In genomic region chr3:37997791-37998370, GRCh38 we compare ENCODE assay signal across 11 cellular contexts. TPM values are rescaled to one million over a fixed set of nuclear protein-coding genes. Genes with fewer than 3 reads are reported as not detected.
DNase-seq lines count a peak whose midpoint lies in the region; ATAC-seq and TF ChIP-seq lines count a peak whose summit lies in the region.
"Had no signal": no experiment of that assay in that cellular context is flagged by ENCODE, and none has a peak within 500 bp of the region (broad histone marks: within the 10 kb centered on the region; RNA-seq: fewer than 3 reads in every experiment).

No MANE protein-coding gene starts in this region.

- H3K36me3 ChIP-seq in BLaER1, result peaks cover 64% of the 10 kb centered on the region
- H3K36me3 ChIP-seq in RWPE2 (ENCODE audit: low read depth), result no peaks in the 10 kb centered on the region
- peaks cover 0 to 21% of the 10 kb centered on the region in 2 donors for H3K36me3 ChIP-seq in esophagus (ENCODE audit: control insufficient read depth in 2 of 2, insufficient read depth in 2 of 2, low read length in 1 of 2)
- H3K36me3 ChIP-seq in osteoblast (ENCODE audit: insufficient read depth, low read length), result peaks cover 4% of the 10 kb centered on the region

- POLR2A ChIA-PET in HEK293T (lab: Yijun Ruan, JAX), result no interaction called here

- peak overlapping the region; percentile 95 for H3K4me2 ChIP-seq in BLaER1
- peak overlapping the region; percentile 95 for H3K4me2 ChIP-seq in osteoblast (ENCODE audit: insufficient read depth, low read length)

- H3K4me3 ChIP-seq in BLaER1 (no peak overlapping the region; the same call in 1 of the 2 replicates), RWPE2 (ENCODE audit: severe bottlenecking) (no peak overlapping the region), esophagus (ENCODE audit: low read depth in 1 of 2, low read length in 2 of 2) (no peak overlapping the region), osteoblast (ENCODE audit: insufficient read depth, low read length) (no peak overlapping the region)

- no peak for TF ChIP-seq CTCF in RWPE2 (IDR thresholded peaks at IDR 0.05; ENCODE audit: poor library complexity, severe bottlenecking)
- TF ChIP-seq CTCF in osteoblast (IDR thresholded peaks at IDR 0.05; ENCODE audit: extremely low read depth, low read depth, low read length), result no peak

- H3K27me3 ChIP-seq in BLaER1, result no peaks in the 10 kb centered on the region
- no peaks in the 10 kb centered on the region for H3K27me3 ChIP-seq in RWPE2 (ENCODE audit: insufficient read depth, poor library complexity, severe bottlenecking)
- H3K27me3 ChIP-seq in esophagus (ENCODE audit: control insufficient read depth in 1 of 2, insufficient read depth in 2 of 2, low read length in 2 of 2), result no peaks in the 10 kb centered on the region
- no peaks in the 10 kb centered on the region for H3K27me3 ChIP-seq in osteoblast (ENCODE audit: insufficient read depth, low read length)

- H2AFZ ChIP-seq in osteoblast (ENCODE audit: low read length), result no peak overlapping the region

- H3K9me3 ChIP-seq in BLaER1, result no peaks in the 10 kb centered on the region
- H3K9me3 ChIP-seq in RWPE2 (ENCODE audit: severe bottlenecking), result no peaks in the 10 kb centered on the region
- H3K9me3 ChIP-seq in esophagus (ENCODE audit: control insufficient read depth in 2 of 2, insufficient read depth in 1 of 2, low read depth in 1 of 2, low read length in 1 of 2), result no peaks in the 10 kb centered on the region
- H3K9me3 ChIP-seq in osteoblast (ENCODE audit: low read depth, low read length), result no peaks in the 10 kb centered on the region

- peaks cover 52% of the 10 kb centered on the region for H3K4me1 ChIP-seq in BLaER1
- H3K4me1 ChIP-seq in RWPE2 (ENCODE audit: insufficient read depth, poor library complexity, severe bottlenecking), result peaks cover 7% of the 10 kb centered on the region
- H3K4me1 ChIP-seq in esophagus (ENCODE audit: control insufficient read depth in 2 of 2, insufficient read depth in 2 of 2, low read length in 1 of 2), result peaks cover 0 to 19% of the 10 kb centered on the region in 2 donors
- peaks cover 18% of the 10 kb centered on the region for H3K4me1 ChIP-seq in osteoblast (ENCODE audit: insufficient read depth, low read length)

- no peak for ATAC-seq in RWPE2 (ENCODE audit: low read depth)
- ATAC-seq in left lobe of liver, result no peak
- no peak for ATAC-seq in HG03571 (IDR thresholded peaks at IDR 0.05; ENCODE audit: unreplicated experiment)

- H3K27ac ChIP-seq in BLaER1 (peak overlapping the region; percentile 92), RWPE2 (ENCODE audit: poor library complexity, severe bottlenecking) (no peak overlapping the region), esophagus (ENCODE audit: low read depth in 2 of 2, low read length in 1 of 2) (peak overlapping the region; percentile 87 to 96), osteoblast (ENCODE audit: low read depth, low read length) (no peak overlapping the region)

- CTCF ChIA-PET in HEK293T (lab: Yijun Ruan, JAX), result interaction anchor here (0.5 to 1.4 kb wide), 5 partner anchors 12 to 1039 kb away, joined by 3 to 16 read pairs (median 4); no protein-coding TSS in a partner anchor

- DNase-seq in RWPE2 (ENCODE audit: low spot score) (peak; percentile 45), osteoblast (ENCODE audit: insufficient read length, low spot score, missing footprints) (peak; percentile 49), left lobe of liver (ENCODE audit: low spot score) (no peak), HEK293T (ENCODE audit: extremely low spot score) (no peak)
- no peak for DNase-seq in activated effector memory CD4-positive, alpha-beta T cell treated with Interleukin-2 at 50 U/mL for 16 hours
- DNase-seq: DND-41; NCI-H1694 treated with DMSO at 0.1 percent for 48 hours; stimulated activated CD4-positive, alpha-beta T cell treated with anti-CD3 and anti-CD28 coated beads, Interleukin-4, amount 100 ng/mL, for 24 hours had no signal

- WGBS in esophagus, 2 donors, result 74 to 81% methylated on average over 6 of the region's 6 CpGs

- no peaks in the 10 kb centered on the region for H4K20me1 ChIP-seq in BLaER1
- no peaks in the 10 kb centered on the region for H4K20me1 ChIP-seq in osteoblast (ENCODE audit: insufficient read depth, low read length)

- H3K9ac ChIP-seq in BLaER1, result peak overlapping the region; percentile 78

- H3K79me2 ChIP-seq in osteoblast (ENCODE audit: insufficient read depth, low read length), result no peaks in the 10 kb centered on the region

TF ChIP-seq in HEK293T, 16 proteins besides CTCF, POLR2A, EP300 and RAD21:
- TF ChIP-seq ELF4 (IDR thresholded peaks at IDR 0.05) (no peak), LEF1 (IDR thresholded peaks at IDR 0.05; ENCODE audit: borderline replicate concordance) (no peak), ZNF384 (IDR thresholded peaks at IDR 0.05) (no peak), HDGF (IDR thresholded peaks at IDR 0.05; ENCODE audit: borderline replicate concordance) (no peak), FOXA1 (IDR thresholded peaks at IDR 0.05) (no peak), NFRKB (IDR thresholded peaks at IDR 0.05) (no peak), CTBP1 (IDR thresholded peaks at IDR 0.05; ENCODE audit: borderline replicate concordance) (no peak), L3MBTL2 (conservative IDR thresholded peaks at IDR 0.05) (no peak), ARNT (IDR thresholded peaks at IDR 0.05) (no peak), FOXM1 (IDR thresholded peaks at IDR 0.05; ENCODE audit: borderline replicate concordance) (no peak), TARDBP (IDR thresholded peaks at IDR 0.05) (no peak)

RNA-seq across cellular contexts. Expression of gene VILL, which starts 7.3 kb away (rescaled TPM):
- polyA plus RNA-seq in esophagus, result 10 to 100 TPM in 1 of 2 donors, 1 to 10 TPM in 1; 4.9 to 16.7 TPM
- 6.8 and 7.6 TPM in 2 replicates for total RNA-seq in osteoblast
- 0.48 TPM for total RNA-seq in left lobe of liver

RNA-seq across cellular contexts. Expression of gene PLCD1, which starts 31.6 kb away (rescaled TPM):
- 10 to 100 TPM; 40.1 to 41.2 TPM for polyA plus RNA-seq in esophagus
- total RNA-seq in osteoblast (23.2 and 23.6 TPM in 2 replicates), left lobe of liver (11.3 TPM)

RNA-seq across cellular contexts. Expression of gene DLEC1, which starts 41.1 kb away (rescaled TPM):
- polyA plus RNA-seq in esophagus, result under 1 TPM; 0.16 to 0.39 TPM
- total RNA-seq in osteoblast (under 0.01 and 0.29 TPM in 2 replicates), left lobe of liver (0.05 TPM)

Comparison
In these comparisons a context has a peak if more than half of its experiments do, and no peak if none do; other contexts are left out.
1. H3K27ac ChIP-seq: peak in BLaER1 (single experiment) and esophagus (2 of 2); none in RWPE2 (single experiment) and osteoblast (single experiment).
2. DNase-seq: peak in RWPE2 (single experiment) and osteoblast (single experiment); none in left lobe of liver (single experiment), HEK293T (single experiment) and activated effector memory CD4-positive, alpha-beta T cell treated with Interleukin-2 at 50 U/mL for 16 hours (single experiment).